Comparison of ENCODE assay signal across 8 cellular contexts in the genomic region with DNA sequence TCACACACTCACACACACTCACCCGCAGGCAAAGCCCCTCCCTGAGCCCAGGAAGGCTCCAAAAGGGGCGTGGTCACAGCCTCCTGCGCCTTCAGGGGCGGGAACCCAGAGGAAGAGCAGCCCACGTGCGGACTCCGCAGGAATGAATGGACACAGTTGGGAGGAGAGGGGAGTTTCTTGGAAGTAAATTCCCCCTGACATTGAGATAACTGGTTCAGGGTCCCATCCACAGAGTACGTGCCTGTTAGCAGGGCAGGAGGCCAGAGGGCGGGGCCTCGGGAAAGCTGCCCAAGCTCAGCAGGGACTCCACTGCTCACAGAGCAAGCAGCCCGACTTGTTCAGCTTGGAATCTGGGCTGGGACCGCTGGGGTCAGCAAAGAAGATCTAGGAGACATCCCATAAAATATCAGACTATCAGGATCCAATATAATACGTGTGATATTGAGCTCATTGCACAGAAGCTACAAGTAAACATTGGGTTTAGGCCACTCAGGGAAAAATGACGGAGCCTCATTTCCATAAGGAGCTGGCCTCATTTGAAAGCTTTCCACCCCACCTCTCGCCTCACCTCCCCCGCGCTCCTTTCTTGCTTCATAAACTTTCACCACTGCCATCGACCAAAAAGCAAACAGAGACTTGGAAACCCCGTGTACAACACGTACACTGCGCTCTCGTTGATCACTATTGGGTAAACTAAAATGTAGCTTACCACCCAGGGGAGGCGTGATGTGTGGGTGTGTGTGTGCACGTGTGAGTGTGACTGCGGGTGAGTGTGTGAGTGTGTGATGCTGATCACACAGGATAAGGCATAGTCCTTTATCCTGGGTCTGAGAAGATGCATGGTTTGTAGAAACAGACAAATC. TPM values are rescaled to one million over a fixed set of nuclear protein-coding genes. Genes with fewer than 3 reads are reported as not detected.
A peak's percentile ranks its signal among the peaks of the same experiment; 100 is the strongest.
DNase-seq lines count a peak whose midpoint lies in the region; ATAC-seq and TF ChIP-seq lines count a peak whose summit lies in the region.

No MANE protein-coding gene starts in this region.

- DNase-seq in DMS 273 (lab: John Stamatoyannopoulos, UW; ENCODE audit: unreplicated experiment) (peak; percentile 80), NCI-H226 (peak; percentile 44), fibroblast of lung (ENCODE audit: low read depth in 2 of 2) (peak; percentile 71), neuronal stem cell (ENCODE audit: low spot score) (peak; percentile 67), SIG-M5 (lab: John Stamatoyannopoulos, UW) (no peak), activated gamma-delta T cell (lab: John Stamatoyannopoulos, UW) (no peak)

- H3K18ac ChIP-seq in neuronal stem cell (ENCODE audit: low read length) = peak overlapping the region; percentile 90

- H2BK15ac ChIP-seq in neuronal stem cell (ENCODE audit: low read length) = no peak overlapping the region

- TF ChIP-seq CTCF in fibroblast of lung (conservative IDR thresholded peaks at IDR 0.05 in 1 of 2, IDR thresholded peaks at IDR 0.05 in 1 of 2; ENCODE audit: low read depth in 1 of 2, low read length in 2 of 2) = no peak

- peak overlapping the region; percentile 25 for H3K14ac ChIP-seq in neuronal stem cell (ENCODE audit: low read length)

- no peak overlapping the region for H3K9ac ChIP-seq in fibroblast of lung (ENCODE audit: insufficient read depth, low read length)
- H3K9ac ChIP-seq in neuronal stem cell (ENCODE audit: low read depth, low read length, poor library complexity) = no peak overlapping the region

- H2BK120ac ChIP-seq in neuronal stem cell (ENCODE audit: low read depth, low read length) = peak overlapping the region; percentile 44

- H3K4me3 ChIP-seq in fibroblast of lung (replicated peaks in 1 of 4; ENCODE audit: control extremely low read depth in 1 of 4, insufficient read depth in 1 of 4, low read depth in 3 of 4, low read length in 4 of 4) (peak overlapping the region in 1 of 4 experiments; percentile 28), neuronal stem cell (ENCODE audit: low read length in 2 of 2) (no peak overlapping the region)

- H2AFZ ChIP-seq in fibroblast of lung (ENCODE audit: low read length) = peak overlapping the region; percentile 47
- peak overlapping the region; percentile 73 for H2AFZ ChIP-seq in neuronal stem cell (ENCODE audit: low read length)

- no peak overlapping the region for H4K91ac ChIP-seq in neuronal stem cell (ENCODE audit: low read depth, low read length, poor library complexity)

- H3K9me3 ChIP-seq in fibroblast of lung (ENCODE audit: control insufficient read depth, insufficient read depth, low read depth, low read length) (no peaks in the 10 kb centered on the region), neuronal stem cell (replicated peaks in 1 of 2; ENCODE audit: control insufficient read depth in 2 of 2, insufficient read depth in 1 of 2, low read depth in 1 of 2, low read length in 2 of 2) (no peaks in the 10 kb centered on the region)

- peak overlapping the region; percentile 60 for H3K4me2 ChIP-seq in fibroblast of lung (ENCODE audit: extremely low read depth, insufficient read depth, low read length)
- H3K4me2 ChIP-seq in neuronal stem cell (ENCODE audit: insufficient read depth, low read length, poor library complexity, severe bottlenecking) = peak overlapping the region; percentile 52

- H3K27ac ChIP-seq in fibroblast of lung (ENCODE audit: insufficient read depth, low read length) = no peak overlapping the region
- no peak overlapping the region for H3K27ac ChIP-seq in neuronal stem cell (replicated peaks; ENCODE audit: low read length)

- H3K4ac ChIP-seq in neuronal stem cell (ENCODE audit: low read length) = no peak overlapping the region

- H3K4me1 ChIP-seq in fibroblast of lung (ENCODE audit: control insufficient read depth, extremely low read depth, insufficient read depth, low read length) (no peaks in the 10 kb centered on the region), neuronal stem cell (ENCODE audit: control insufficient read depth in 2 of 2, insufficient read depth in 1 of 2, low read depth in 1 of 2, low read length in 2 of 2) (peaks cover 17 to 30% of the 10 kb centered on the region in 2 donors)

- H3K27me3 ChIP-seq in fibroblast of lung (ENCODE audit: control insufficient read depth, insufficient read depth, low read length) (no peaks in the 10 kb centered on the region), neuronal stem cell (ENCODE audit: control insufficient read depth in 3 of 3, insufficient read depth in 3 of 3, low read depth in 1 of 3, low read length in 3 of 3) (no peaks in the 10 kb centered on the region)

- H3K23ac ChIP-seq in neuronal stem cell (ENCODE audit: low read depth, low read length, poor library complexity) = no peak overlapping the region

- H4K20me1 ChIP-seq in fibroblast of lung (ENCODE audit: control insufficient read depth, extremely low read depth, insufficient read depth, low read length) = no peaks in the 10 kb centered on the region

- no peaks in the 10 kb centered on the region for H3K79me1 ChIP-seq in neuronal stem cell (ENCODE audit: low read depth, low read length)

- H2AK5ac ChIP-seq in neuronal stem cell (ENCODE audit: low read depth, low read length) = no peak overlapping the region

- peak overlapping the region; percentile 33 for H2BK12ac ChIP-seq in neuronal stem cell (ENCODE audit: low read length)

- no CpG with 5 or more reads among the region's 25 CpGs for whole genome bisulfite sequencing in neuronal stem cell (ENCODE audit: extremely low coverage in 2 of 2, insufficient read length in 2 of 2, insufficient replicate concordance in 1 of 2), 2 donors

- peak overlapping the region; percentile 29 for H4K8ac ChIP-seq in neuronal stem cell (ENCODE audit: low read depth, low read length)

- no peaks in the 10 kb centered on the region for H3K79me2 ChIP-seq in fibroblast of lung (ENCODE audit: control insufficient read depth, insufficient read depth, low read length)

- no peak overlapping the region for H2BK5ac ChIP-seq in neuronal stem cell (ENCODE audit: low read length)

- no peak for ATAC-seq in HG03196 (IDR thresholded peaks at IDR 0.05; ENCODE audit: unreplicated experiment)
- ATAC-seq in HG02870 (IDR thresholded peaks at IDR 0.05; ENCODE audit: unreplicated experiment) = no peak

- H3K36me3 ChIP-seq in fibroblast of lung (ENCODE audit: control insufficient read depth, insufficient read depth, low read length) (no peaks in the 10 kb centered on the region), neuronal stem cell (replicated peaks in 1 of 2; ENCODE audit: control insufficient read depth in 2 of 2, insufficient read depth in 2 of 2, low read length in 2 of 2) (no peaks in the 10 kb centered on the region)

RNA-seq across cellular contexts. Expression of gene TM2D3, which starts 36.0 kb away (rescaled TPM):
- 46.2 and 71.5 TPM in 2 replicates for total RNA-seq in fibroblast of lung
- polyA plus RNA-seq in fibroblast of lung = 44.6 and 46.1 TPM in 2 replicates
- polyA plus RNA-seq in fibroblast of lung (2012) = 36.8 and 38.2 TPM in 2 replicates
- polyA minus RNA-seq in fibroblast of lung (ENCODE audit: low replicate concordance) = 10.0 and 20.0 TPM in 2 replicates
- 31.2 TPM for polyA plus RNA-seq in neuronal stem cell (2013, experiment 1 of 2)
- 30.8 TPM for polyA plus RNA-seq in neuronal stem cell (2013, experiment 2 of 2)

Comparison
In these comparisons a context has a peak if more than half of its experiments do, and no peak if none do; other contexts are left out.
1. DNase-seq: peak in DMS 273 (single experiment), NCI-H226 (single experiment), fibroblast of lung (2 of 2) and neuronal stem cell (single experiment); none in SIG-M5 (single experiment) and activated gamma-delta T cell (single experiment).